In genomic region chr20:25374842-25375241, GRCh38 we compare ENCODE assay signal across 28 cellular contexts.
"Had no signal": no experiment of that assay in that cellular context is flagged by ENCODE, and none has a peak within 500 bp of the region (broad histone marks: within the 10 kb centered on the region; RNA-seq: fewer than 3 reads in every experiment).

No MANE protein-coding gene starts in this region.

- H3K36me3 ChIP-seq: esophagus squamous epithelium, heart right ventricle, left lung, neutrophil, pancreas, thoracic aorta, transverse colon, upper lobe of right lung, uterus had no signal

- H3K4me3 Mint-ChIP-seq: mesothelial cell of epicardium; naive B cell; natural killer cell treated with Interleukin-12 subunit alpha and Interleukin-12 subunit beta and Interleukin-15 and Interleukin-18, amount 100 ng/mL, for 72 hours; neural crest cell had no signal

- H3K36me3 Mint-ChIP-seq: natural killer cell treated with Interleukin-12 subunit alpha and Interleukin-12 subunit beta and Interleukin-15 and Interleukin-18, amount 100 ng/mL, for 72 hours had no signal

- H3K9me3 ChIP-seq: esophagus squamous epithelium, left lung, mucosa of descending colon, neutrophil, pancreas, thoracic aorta, transverse colon, upper lobe of right lung, uterus had no signal

- H3K27me3 Mint-ChIP-seq: naive B cell; natural killer cell treated with Interleukin-12 subunit alpha and Interleukin-12 subunit beta and Interleukin-15 and Interleukin-18, amount 100 ng/mL, for 72 hours had no signal

- H3K27me3 ChIP-seq: esophagus squamous epithelium, heart right ventricle, left lung, neutrophil, pancreas, transverse colon, upper lobe of right lung, uterus had no signal

- H3K4me3 ChIP-seq: esophagus squamous epithelium, heart right ventricle, left lung, mucosa of descending colon, pancreas, smooth muscle cell, thoracic aorta, transverse colon, upper lobe of right lung, uterus had no signal

- H3K27ac Mint-ChIP-seq: mesothelial cell of epicardium had no signal

- H3K9me3 Mint-ChIP-seq: naive B cell; natural killer cell treated with Interleukin-12 subunit alpha and Interleukin-12 subunit beta and Interleukin-15 and Interleukin-18, amount 100 ng/mL, for 72 hours; neural crest cell had no signal

- H3K4me1 ChIP-seq: esophagus squamous epithelium, left lung, upper lobe of right lung, uterus had no signal

- H3K27ac ChIP-seq: esophagus squamous epithelium, heart right ventricle, left lung, neutrophil, pancreas, thoracic aorta, transverse colon, upper lobe of right lung, uterus had no signal

- ATAC-seq: heart right ventricle; left cardiac atrium; left lung; mucosa of descending colon; natural killer cell treated with Interleukin-12 subunit alpha and Interleukin-12 subunit beta and Interleukin-15 and Interleukin-18, amount 100 ng/mL, for 72 hours; pancreas; sciatic nerve; stimulated activated naive CD8-positive, alpha-beta T cell treated with anti-CD3 and anti-CD28 coated beads, Interleukin-15, Interleukin-2, amounts not matched to agents 100 U/mL and 50 U/mL, for 24 hours; upper lobe of right lung had no signal

- DNase-seq: effector memory CD4-positive, alpha-beta T cell; erythroblast; esophagus squamous epithelium; foreskin melanocyte; glutamatergic neuron; heart right ventricle; hippocampal formation; left cardiac atrium; left lung; mesenchymal stem cell; mucosa of descending colon; naive B cell; pancreas; stimulated activated CD4-positive, alpha-beta T cell treated with anti-CD3 and anti-CD28 coated beads, Interleukin-12 subunit alpha, Interleukin-12 subunit beta, amount 100 ng/mL, for 4 hours; stimulated activated CD4-positive, alpha-beta T cell treated with anti-CD3 and anti-CD28 coated beads, Interleukin-1b, Interleukin-23, amount 100 ng/mL, for 48 hours; stimulated activated CD4-positive, alpha-beta T cell treated with anti-CD3 and anti-CD28 coated beads, Interleukin-4, amount 100 ng/mL, for 1 hour; stimulated activated CD8-positive, alpha-beta memory T cell treated with anti-CD3 and anti-CD28 coated beads, Interleukin-4, amount 100 ng/mL, for 48 hours; stimulated activated naive CD8-positive, alpha-beta T cell treated with anti-CD3 and anti-CD28 coated beads, Interleukin-15, Interleukin-2, amounts not matched to agents 100 U/mL and 50 U/mL, for 24 hours; transverse colon; upper lobe of right lung; uterus had no signal

- H3K4me2 ChIP-seq: smooth muscle cell had no signal
